1 cellular context compared by ENCODE assay signal in the genomic region with DNA sequence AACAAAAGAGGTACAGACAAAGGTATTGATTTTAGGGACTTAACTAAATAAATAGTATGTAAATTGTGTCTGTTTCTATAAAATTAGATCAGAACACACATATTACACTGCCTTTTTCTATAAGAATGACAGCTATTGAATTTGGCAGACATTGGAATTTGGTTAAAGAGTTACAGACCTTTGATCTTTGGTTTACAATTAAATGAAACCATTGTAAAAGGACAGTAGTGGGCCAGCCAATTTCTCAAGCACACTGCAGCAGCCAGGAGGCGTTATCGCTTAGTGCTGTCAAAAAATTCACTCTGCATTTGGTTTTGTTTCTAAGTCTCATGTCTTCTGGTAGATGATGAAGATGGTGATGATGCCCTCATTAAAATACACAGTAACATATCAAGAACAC.
TF ChIP-seq lines count a peak whose summit lies in the region.

No MANE protein-coding gene starts in this region.

TF ChIP-seq in GM23338, 12 proteins besides CTCF, POLR2A, EP300 and RAD21 (continued from another document):
- TF ChIP-seq, protein P1, sequence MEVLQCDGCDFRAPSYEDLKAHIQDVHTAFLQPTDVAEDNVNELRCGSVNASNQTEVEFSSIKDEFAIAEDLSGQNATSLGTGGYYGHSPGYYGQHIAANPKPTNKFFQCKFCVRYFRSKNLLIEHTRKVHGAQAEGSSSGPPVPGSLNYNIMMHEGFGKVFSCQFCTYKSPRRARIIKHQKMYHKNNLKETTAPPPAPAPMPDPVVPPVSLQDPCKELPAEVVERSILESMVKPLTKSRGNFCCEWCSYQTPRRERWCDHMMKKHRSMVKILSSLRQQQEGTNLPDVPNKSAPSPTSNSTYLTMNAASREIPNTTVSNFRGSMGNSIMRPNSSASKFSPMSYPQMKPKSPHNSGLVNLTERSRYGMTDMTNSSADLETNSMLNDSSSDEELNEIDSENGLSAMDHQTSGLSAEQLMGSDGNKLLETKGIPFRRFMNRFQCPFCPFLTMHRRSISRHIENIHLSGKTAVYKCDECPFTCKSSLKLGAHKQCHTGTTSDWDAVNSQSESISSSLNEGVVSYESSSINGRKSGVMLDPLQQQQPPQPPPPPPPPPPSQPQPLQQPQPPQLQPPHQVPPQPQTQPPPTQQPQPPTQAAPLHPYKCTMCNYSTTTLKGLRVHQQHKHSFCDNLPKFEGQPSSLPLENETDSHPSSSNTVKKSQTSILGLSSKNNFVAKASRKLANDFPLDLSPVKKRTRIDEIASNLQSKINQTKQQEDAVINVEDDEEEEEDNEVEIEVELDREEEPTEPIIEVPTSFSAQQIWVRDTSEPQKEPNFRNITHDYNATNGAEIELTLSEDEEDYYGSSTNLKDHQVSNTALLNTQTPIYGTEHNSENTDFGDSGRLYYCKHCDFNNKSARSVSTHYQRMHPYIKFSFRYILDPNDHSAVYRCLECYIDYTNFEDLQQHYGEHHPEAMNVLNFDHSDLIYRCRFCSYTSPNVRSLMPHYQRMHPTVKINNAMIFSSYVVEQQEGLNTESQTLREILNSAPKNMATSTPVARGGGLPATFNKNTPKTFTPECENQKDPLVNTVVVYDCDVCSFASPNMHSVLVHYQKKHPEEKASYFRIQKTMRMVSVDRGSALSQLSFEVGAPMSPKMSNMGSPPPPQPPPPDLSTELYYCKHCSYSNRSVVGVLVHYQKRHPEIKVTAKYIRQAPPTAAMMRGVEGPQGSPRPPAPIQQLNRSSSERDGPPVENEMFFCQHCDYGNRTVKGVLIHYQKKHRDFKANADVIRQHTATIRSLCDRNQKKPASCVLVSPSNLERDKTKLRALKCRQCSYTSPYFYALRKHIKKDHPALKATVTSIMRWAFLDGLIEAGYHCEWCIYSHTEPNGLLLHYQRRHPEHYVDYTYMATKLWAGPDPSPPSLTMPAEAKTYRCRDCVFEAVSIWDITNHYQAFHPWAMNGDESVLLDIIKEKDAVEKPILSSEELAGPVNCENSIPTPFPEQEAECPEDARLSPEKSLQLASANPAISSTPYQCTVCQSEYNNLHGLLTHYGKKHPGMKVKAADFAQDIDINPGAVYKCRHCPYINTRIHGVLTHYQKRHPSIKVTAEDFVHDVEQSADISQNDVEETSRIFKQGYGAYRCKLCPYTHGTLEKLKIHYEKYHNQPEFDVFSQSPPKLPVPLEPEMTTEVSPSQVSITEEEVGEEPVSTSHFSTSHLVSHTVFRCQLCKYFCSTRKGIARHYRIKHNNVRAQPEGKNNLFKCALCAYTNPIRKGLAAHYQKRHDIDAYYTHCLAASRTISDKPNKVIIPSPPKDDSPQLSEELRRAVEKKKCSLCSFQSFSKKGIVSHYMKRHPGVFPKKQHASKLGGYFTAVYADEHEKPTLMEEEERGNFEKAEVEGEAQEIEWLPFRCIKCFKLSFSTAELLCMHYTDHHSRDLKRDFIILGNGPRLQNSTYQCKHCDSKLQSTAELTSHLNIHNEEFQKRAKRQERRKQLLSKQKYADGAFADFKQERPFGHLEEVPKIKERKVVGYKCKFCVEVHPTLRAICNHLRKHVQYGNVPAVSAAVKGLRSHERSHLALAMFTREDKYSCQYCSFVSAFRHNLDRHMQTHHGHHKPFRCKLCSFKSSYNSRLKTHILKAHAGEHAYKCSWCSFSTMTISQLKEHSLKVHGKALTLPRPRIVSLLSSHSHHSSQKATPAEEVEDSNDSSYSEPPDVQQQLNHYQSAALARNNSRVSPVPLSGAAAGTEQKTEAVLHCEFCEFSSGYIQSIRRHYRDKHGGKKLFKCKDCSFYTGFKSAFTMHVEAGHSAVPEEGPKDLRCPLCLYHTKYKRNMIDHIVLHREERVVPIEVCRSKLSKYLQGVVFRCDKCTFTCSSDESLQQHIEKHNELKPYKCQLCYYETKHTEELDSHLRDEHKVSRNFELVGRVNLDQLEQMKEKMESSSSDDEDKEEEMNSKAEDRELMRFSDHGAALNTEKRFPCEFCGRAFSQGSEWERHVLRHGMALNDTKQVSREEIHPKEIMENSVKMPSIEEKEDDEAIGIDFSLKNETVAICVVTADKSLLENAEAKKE (CRISPR knock-in tag; IDR thresholded peaks at IDR 0.05): no peak
